Comparison of ENCODE assay signal across 1 cellular context in genomic region chr7:40546616-40547501, GRCh38.
TF ChIP-seq lines count a peak whose summit lies in the region.

No MANE protein-coding gene starts in this region.

TF ChIP-seq in K562, 482 proteins besides CTCF, POLR2A, EP300 and RAD21 (continued from another document):
- no peak for TF ChIP-seq ELK1 (CRISPR knock-in tag; IDR thresholded peaks at IDR 0.05)
TF ChIP-seq in K562: peak in this region for 14.
